Comparison of ENCODE assay signal across 9 cellular contexts in the genomic region with DNA sequence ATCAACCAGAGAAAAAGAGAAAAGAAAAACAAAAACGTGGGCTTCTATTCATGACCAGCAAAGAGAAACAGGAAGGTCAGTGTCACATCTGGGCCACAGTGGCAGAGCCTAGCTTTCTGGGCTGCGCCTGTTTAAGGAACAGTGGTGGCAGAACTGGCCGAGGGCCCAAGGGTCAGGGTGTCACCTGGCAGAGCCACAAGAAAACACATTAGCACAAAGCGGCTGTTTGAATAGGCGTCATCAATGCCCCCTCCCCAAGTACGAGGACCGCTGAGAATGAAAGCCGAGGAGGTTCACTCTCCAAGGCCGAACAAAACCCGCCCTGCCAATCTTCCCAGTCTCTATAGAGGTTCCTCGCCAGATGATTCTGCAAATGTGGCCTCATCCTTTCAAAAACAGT.
DNase-seq lines count a peak whose midpoint lies in the region; ATAC-seq and TF ChIP-seq lines count a peak whose summit lies in the region.
"Had no signal": no experiment of that assay in that cellular context is flagged by ENCODE, and none has a peak within 500 bp of the region (broad histone marks: within the 10 kb centered on the region; RNA-seq: fewer than 3 reads in every experiment).

No MANE protein-coding gene starts in this region.

- peaks cover 3% of the 10 kb centered on the region for H3K27me3 Mint-ChIP-seq in GM23338 (ENCODE audit: insufficient read depth, low read depth, poor library complexity)
- no peaks in the 10 kb centered on the region for H3K27me3 Mint-ChIP-seq in activated T-helper 17 cell treated with anti-CD3 and anti-CD28 coated beads, Interleukin-2, amount 50 U/mL, for 72 hours
- no peaks in the 10 kb centered on the region for H3K27me3 Mint-ChIP-seq in osteocyte (ENCODE audit: unreplicated experiment)

- no peaks in the 10 kb centered on the region for H3K27me3 ChIP-seq in GM23338 (ENCODE audit: insufficient read depth)
- H3K27me3 ChIP-seq in MG63 = no peaks in the 10 kb centered on the region
- H3K27me3 ChIP-seq: suprapubic skin had no signal

- peak overlapping the region; percentile 56; the same call in 1 of the 2 replicates for H3K4me2 ChIP-seq in GM23338

- no peak overlapping the region for H3K4me3 Mint-ChIP-seq in GM23338
- peak overlapping the region; percentile 19 for H3K4me3 Mint-ChIP-seq in activated T-helper 17 cell treated with anti-CD3 and anti-CD28 coated beads, Interleukin-2, amount 50 U/mL, for 72 hours
- no peak overlapping the region for H3K4me3 Mint-ChIP-seq in osteocyte (ENCODE audit: unreplicated experiment)

- H3K9me2 ChIP-seq in GM23338 (ENCODE audit: insufficient read depth) = peaks cover 3% of the 10 kb centered on the region; the same call in 1 of the 2 replicates

- no peak for DNase-seq in GM23338 (ENCODE audit: low spot score)
- peak; percentile 71 for DNase-seq in left cardiac atrium
- no peak for DNase-seq in osteocyte (ENCODE audit: extremely low spot score, unreplicated experiment)
- DNase-seq in ACHN = no peak
- DNase-seq in MG63 = no peak

- ATAC-seq in GM23338 (peak; percentile 37), left cardiac atrium (peak; percentile 80 to 81), GM21381 (IDR thresholded peaks at IDR 0.05; ENCODE audit: unreplicated experiment) (no peak), GM21447 (IDR thresholded peaks at IDR 0.05; ENCODE audit: unreplicated experiment) (no peak)
- ATAC-seq in activated T-helper 17 cell treated with anti-CD3 and anti-CD28 coated beads, Interleukin-2, amount 50 U/mL, for 72 hours (replicated peaks) = no peak

- H2AFZ ChIP-seq in GM23338 = no peak overlapping the region

- peak overlapping the region; percentile 40; the same call in 1 of the 2 replicates for H3K27ac ChIP-seq in GM23338 (ENCODE audit: low read depth)
- H3K27ac ChIP-seq: suprapubic skin had no signal

- H3F3A ChIP-seq in GM23338 (replicated peaks; ENCODE audit: low read depth) = peaks cover 8% of the 10 kb centered on the region; the same call in 1 of the 2 replicates

- peak overlapping the region; percentile 36; the same call in 1 of the 2 replicates for H3K27ac Mint-ChIP-seq in GM23338
- peak overlapping the region; percentile 77 for H3K27ac Mint-ChIP-seq in activated T-helper 17 cell treated with anti-CD3 and anti-CD28 coated beads, Interleukin-2, amount 50 U/mL, for 72 hours
- H3K27ac Mint-ChIP-seq in osteocyte (ENCODE audit: unreplicated experiment) = peak overlapping the region; percentile 75

- intact Hi-C loops in left cardiac atrium (cut with DNase I) = no loop called here

- peaks cover 15% of the 10 kb centered on the region for H3K4me1 ChIP-seq in GM23338 (ENCODE audit: insufficient read depth)

- TF ChIP-seq CTCF in GM23338 (conservative IDR thresholded peaks at IDR 0.05; ENCODE audit: low read depth in 2 of 2) = no peak
- no peak for TF ChIP-seq CTCF in osteocyte (IDR thresholded peaks at IDR 0.05)

- H3K4me3 ChIP-seq in GM23338 = no peak overlapping the region
- H3K4me3 ChIP-seq in MG63 = no peak overlapping the region
- H3K4me3 ChIP-seq: suprapubic skin had no signal

- H3K4me1 Mint-ChIP-seq in GM23338 (peaks cover 31% of the 10 kb centered on the region), osteocyte (ENCODE audit: unreplicated experiment) (peaks cover 33% of the 10 kb centered on the region)
- peaks cover 63% of the 10 kb centered on the region for H3K4me1 Mint-ChIP-seq in activated T-helper 17 cell treated with anti-CD3 and anti-CD28 coated beads, Interleukin-2, amount 50 U/mL, for 72 hours

- H3K36me3 ChIP-seq in GM23338 (ENCODE audit: insufficient read depth) (peaks cover 7% of the 10 kb centered on the region; the same call in 1 of the 2 replicates), MG63 (no peaks in the 10 kb centered on the region)

- peaks cover 52% of the 10 kb centered on the region for H3K79me2 ChIP-seq in GM23338 (replicated peaks; ENCODE audit: insufficient read depth)

- peaks cover 39% of the 10 kb centered on the region for H3K36me3 Mint-ChIP-seq in GM23338 (ENCODE audit: low read depth)
- H3K36me3 Mint-ChIP-seq in activated T-helper 17 cell treated with anti-CD3 and anti-CD28 coated beads, Interleukin-2, amount 50 U/mL, for 72 hours (ENCODE audit: low read depth) = peaks cover 100% of the 10 kb centered on the region
- H3K36me3 Mint-ChIP-seq in osteocyte (ENCODE audit: unreplicated experiment) = peaks cover 9% of the 10 kb centered on the region

- peaks cover 25% of the 10 kb centered on the region for H3K9me3 Mint-ChIP-seq in GM23338
- peaks cover 2% of the 10 kb centered on the region for H3K9me3 Mint-ChIP-seq in activated T-helper 17 cell treated with anti-CD3 and anti-CD28 coated beads, Interleukin-2, amount 50 U/mL, for 72 hours
- no peaks in the 10 kb centered on the region for H3K9me3 Mint-ChIP-seq in osteocyte (ENCODE audit: unreplicated experiment)

- H4K20me1 ChIP-seq in GM23338 (replicated peaks; ENCODE audit: insufficient read depth) = no peaks in the 10 kb centered on the region

- H3K9me3 ChIP-seq in MG63 = no peaks in the 10 kb centered on the region
- H3K9me3 ChIP-seq: suprapubic skin had no signal

- in situ Hi-C loops in ACHN (cut with HindIII; ENCODE audit: low pct_ligation_motif_present, low pct_unique_long_range_greater_than_20kb, low sequenced_read_pairs) = no loop called here

TF ChIP-seq in GM23338, 12 proteins besides CTCF, POLR2A, EP300 and RAD21 (continues in another document):
- TF ChIP-seq POLR2AphosphoS5 (IDR thresholded peaks at IDR 0.05; ENCODE audit: low read depth) = no peak
- TF ChIP-seq EZH2phosphoT487 (IDR thresholded peaks at IDR 0.05; ENCODE audit: unreplicated experiment) = no peak
- no peak for TF ChIP-seq ZNF331 (CRISPR knock-in tag; IDR thresholded peaks at IDR 0.05; ENCODE audit: low read depth)
- TF ChIP-seq, protein P1, sequence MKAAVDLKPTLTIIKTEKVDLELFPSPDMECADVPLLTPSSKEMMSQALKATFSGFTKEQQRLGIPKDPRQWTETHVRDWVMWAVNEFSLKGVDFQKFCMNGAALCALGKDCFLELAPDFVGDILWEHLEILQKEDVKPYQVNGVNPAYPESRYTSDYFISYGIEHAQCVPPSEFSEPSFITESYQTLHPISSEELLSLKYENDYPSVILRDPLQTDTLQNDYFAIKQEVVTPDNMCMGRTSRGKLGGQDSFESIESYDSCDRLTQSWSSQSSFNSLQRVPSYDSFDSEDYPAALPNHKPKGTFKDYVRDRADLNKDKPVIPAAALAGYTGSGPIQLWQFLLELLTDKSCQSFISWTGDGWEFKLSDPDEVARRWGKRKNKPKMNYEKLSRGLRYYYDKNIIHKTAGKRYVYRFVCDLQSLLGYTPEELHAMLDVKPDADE (IDR thresholded peaks at IDR 0.05) = no peak
- TF ChIP-seq CREB1 (CRISPR knock-in tag; IDR thresholded peaks at IDR 0.05; ENCODE audit: low read depth) = no peak
- no peak for TF ChIP-seq JUNB (IDR thresholded peaks at IDR 0.05; ENCODE audit: unreplicated experiment)
- no peak for TF ChIP-seq NANOG (IDR thresholded peaks at IDR 0.05; ENCODE audit: borderline replicate concordance)
- TF ChIP-seq ZNF114 (CRISPR knock-in tag; IDR thresholded peaks at IDR 0.05) = no peak
- no peak for TF ChIP-seq STAT1 (IDR thresholded peaks at IDR 0.05; ENCODE audit: unreplicated experiment)
- TF ChIP-seq, protein P2, sequence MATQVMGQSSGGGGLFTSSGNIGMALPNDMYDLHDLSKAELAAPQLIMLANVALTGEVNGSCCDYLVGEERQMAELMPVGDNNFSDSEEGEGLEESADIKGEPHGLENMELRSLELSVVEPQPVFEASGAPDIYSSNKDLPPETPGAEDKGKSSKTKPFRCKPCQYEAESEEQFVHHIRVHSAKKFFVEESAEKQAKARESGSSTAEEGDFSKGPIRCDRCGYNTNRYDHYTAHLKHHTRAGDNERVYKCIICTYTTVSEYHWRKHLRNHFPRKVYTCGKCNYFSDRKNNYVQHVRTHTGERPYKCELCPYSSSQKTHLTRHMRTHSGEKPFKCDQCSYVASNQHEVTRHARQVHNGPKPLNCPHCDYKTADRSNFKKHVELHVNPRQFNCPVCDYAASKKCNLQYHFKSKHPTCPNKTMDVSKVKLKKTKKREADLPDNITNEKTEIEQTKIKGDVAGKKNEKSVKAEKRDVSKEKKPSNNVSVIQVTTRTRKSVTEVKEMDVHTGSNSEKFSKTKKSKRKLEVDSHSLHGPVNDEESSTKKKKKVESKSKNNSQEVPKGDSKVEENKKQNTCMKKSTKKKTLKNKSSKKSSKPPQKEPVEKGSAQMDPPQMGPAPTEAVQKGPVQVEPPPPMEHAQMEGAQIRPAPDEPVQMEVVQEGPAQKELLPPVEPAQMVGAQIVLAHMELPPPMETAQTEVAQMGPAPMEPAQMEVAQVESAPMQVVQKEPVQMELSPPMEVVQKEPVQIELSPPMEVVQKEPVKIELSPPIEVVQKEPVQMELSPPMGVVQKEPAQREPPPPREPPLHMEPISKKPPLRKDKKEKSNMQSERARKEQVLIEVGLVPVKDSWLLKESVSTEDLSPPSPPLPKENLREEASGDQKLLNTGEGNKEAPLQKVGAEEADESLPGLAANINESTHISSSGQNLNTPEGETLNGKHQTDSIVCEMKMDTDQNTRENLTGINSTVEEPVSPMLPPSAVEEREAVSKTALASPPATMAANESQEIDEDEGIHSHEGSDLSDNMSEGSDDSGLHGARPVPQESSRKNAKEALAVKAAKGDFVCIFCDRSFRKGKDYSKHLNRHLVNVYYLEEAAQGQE (IDR thresholded peaks at IDR 0.05; ENCODE audit: unreplicated experiment) = no peak

Comparison
In these comparisons a context has a peak if more than half of its experiments do, and no peak if none do; other contexts are left out.
1. ATAC-seq: peak in GM23338 (single experiment) and left cardiac atrium (2 of 2); none in activated T-helper 17 cell treated with anti-CD3 and anti-CD28 coated beads, Interleukin-2, amount 50 U/mL, for 72 hours (single experiment), GM21381 (single experiment) and GM21447 (single experiment).
2. Peak in every context shown above with its lines, with median percentiles within 50 percentile points of each other: H3K27ac Mint-ChIP-seq.